Comparison of ENCODE assay signal across 19 cellular contexts in genomic region chr7:103640031-103640779, GRCh38.
DNase-seq lines count a peak whose midpoint lies in the region; ATAC-seq and TF ChIP-seq lines count a peak whose summit lies in the region.
"Had no signal": no experiment of that assay in that cellular context is flagged by ENCODE, and none has a peak within 500 bp of the region (broad histone marks: within the 10 kb centered on the region; RNA-seq: fewer than 3 reads in every experiment).

No MANE protein-coding gene starts in this region.

- H2BK5ac ChIP-seq in mesenchymal stem cell (ENCODE audit: low read depth, low read length, poor library complexity, severe bottlenecking), result no peak overlapping the region

- H3K4me3 ChIP-seq in BJ (ENCODE audit: low read depth, low read length), result no peak overlapping the region
- H3K4me3 ChIP-seq in MG63, result no peak overlapping the region
- no peak overlapping the region for H3K4me3 ChIP-seq in mesenchymal stem cell (ENCODE audit: insufficient read depth in 1 of 2, low read depth in 1 of 2, low read length in 2 of 2)
- H3K4me3 ChIP-seq: BLaER1 treated with 17β-estradiol and CSF1 and Interleukin-3, amounts not matched to agents 10 nM and 100 nM; skin epidermis had no signal

- H2BK12ac ChIP-seq in mesenchymal stem cell (ENCODE audit: low read length in 2 of 2), result no peak overlapping the region

- no peak overlapping the region for H4K91ac ChIP-seq in mesenchymal stem cell (ENCODE audit: low read length)

- H3K9me3 Mint-ChIP-seq in chondrocyte (ENCODE audit: low read depth), result peaks cover 12% of the 10 kb centered on the region
- peaks cover 8% of the 10 kb centered on the region for H3K9me3 Mint-ChIP-seq in WTC11
- H3K9me3 Mint-ChIP-seq: type B pancreatic cell had no signal

- H3K27me3 ChIP-seq in BJ (ENCODE audit: control insufficient read depth, insufficient read depth, low read length) (no peaks in the 10 kb centered on the region), MG63 (no peaks in the 10 kb centered on the region), mesenchymal stem cell (ENCODE audit: control insufficient read depth in 1 of 2, insufficient read depth in 1 of 2, low read length in 2 of 2) (no peaks in the 10 kb centered on the region)
- H3K27me3 ChIP-seq: BLaER1 treated with 17β-estradiol and CSF1 and Interleukin-3, amounts not matched to agents 10 nM and 100 nM had no signal

- H3K4ac ChIP-seq in mesenchymal stem cell (ENCODE audit: low read depth in 1 of 2, low read length in 2 of 2), result no peak overlapping the region

- H3K27ac Mint-ChIP-seq in chondrocyte (ENCODE audit: unreplicated experiment), result peak overlapping the region; percentile 84
- H3K27ac Mint-ChIP-seq in WTC11, result no peak overlapping the region
- H3K27ac Mint-ChIP-seq: activated CD8-positive, alpha-beta T cell treated with anti-CD3 and anti-CD28 coated beads, Interleukin-2, amount 10 ng/mL, durations not matched to agents 7 days and 5 days; activated T-helper 17 cell treated with anti-CD3 and anti-CD28 coated beads, Interleukin-2, amount 50 U/mL, for 72 hours; immature natural killer cell; stimulated activated effector memory CD8-positive, alpha-beta T cell treated with anti-CD3 and anti-CD28 coated beads, Interleukin-12 subunit alpha, Interleukin-12 subunit beta, amount 100 ng/mL, for 72 hours; type B pancreatic cell had no signal

- H4K8ac ChIP-seq in mesenchymal stem cell (ENCODE audit: low read length), result no peak overlapping the region

- no peak overlapping the region for H2BK120ac ChIP-seq in mesenchymal stem cell (ENCODE audit: low read depth, low read length)

- H3K9me3 ChIP-seq in MG63 (no peaks in the 10 kb centered on the region), mesenchymal stem cell (ENCODE audit: control insufficient read depth, low read length) (peaks cover 25% of the 10 kb centered on the region)

- POLR2A ChIA-PET in BJ (lab: Charles Lee) (no interaction called here), WTC11 (lab: Charles Lee) (no interaction called here)

- no peaks in the 10 kb centered on the region for H3K36me3 Mint-ChIP-seq in chondrocyte (ENCODE audit: low read depth)
- H3K36me3 Mint-ChIP-seq in WTC11, result no peaks in the 10 kb centered on the region
- H3K36me3 Mint-ChIP-seq: immature natural killer cell; stimulated activated effector memory CD8-positive, alpha-beta T cell treated with anti-CD3 and anti-CD28 coated beads, Interleukin-12 subunit alpha, Interleukin-12 subunit beta, amount 100 ng/mL, for 72 hours; type B pancreatic cell had no signal

- 29% methylated on average over 1 of the region's 5 CpGs for WGBS in mesenchymal stem cell

- H3K27me3 Mint-ChIP-seq in chondrocyte (ENCODE audit: low read depth) (no peaks in the 10 kb centered on the region), WTC11 (ENCODE audit: low read depth) (no peaks in the 10 kb centered on the region)
- H3K27me3 Mint-ChIP-seq: type B pancreatic cell had no signal

- no peaks in the 10 kb centered on the region for H3K79me1 ChIP-seq in mesenchymal stem cell (replicated peaks; ENCODE audit: low read length, poor library complexity, severe bottlenecking)

- H3K4me3 Mint-ChIP-seq in chondrocyte (ENCODE audit: unreplicated experiment) (no peak overlapping the region), WTC11 (no peak overlapping the region)
- H3K4me3 Mint-ChIP-seq: activated CD8-positive, alpha-beta T cell treated with anti-CD3 and anti-CD28 coated beads, Interleukin-2, amount 10 ng/mL, durations not matched to agents 7 days and 5 days; activated T-helper 17 cell treated with anti-CD3 and anti-CD28 coated beads, Interleukin-2, amount 50 U/mL, for 72 hours; immature natural killer cell; stimulated activated effector memory CD8-positive, alpha-beta T cell treated with anti-CD3 and anti-CD28 coated beads, Interleukin-12 subunit alpha, Interleukin-12 subunit beta, amount 100 ng/mL, for 72 hours; type B pancreatic cell had no signal

- TF ChIP-seq CTCF in BJ (IDR thresholded peaks at IDR 0.05; ENCODE audit: insufficient read depth, low read depth, low read length) (no peak), chondrocyte (IDR thresholded peaks at IDR 0.05) (no peak), WTC11 (IDR thresholded peaks at IDR 0.05) (no peak)

- no peak overlapping the region for H3K18ac ChIP-seq in mesenchymal stem cell (ENCODE audit: low read depth in 1 of 2, low read length in 2 of 2)

- no peak overlapping the region for H3K23ac ChIP-seq in mesenchymal stem cell (ENCODE audit: low read length in 2 of 2)

- no peak overlapping the region for H3K9ac ChIP-seq in mesenchymal stem cell (ENCODE audit: low read length)
- H3K9ac ChIP-seq: BLaER1 treated with 17β-estradiol and CSF1 and Interleukin-3, amounts not matched to agents 10 nM and 100 nM had no signal

- H3K4me1 Mint-ChIP-seq in chondrocyte (ENCODE audit: low read depth) (peaks cover 33% of the 10 kb centered on the region), WTC11 (no peaks in the 10 kb centered on the region)
- H3K4me1 Mint-ChIP-seq: activated T-helper 17 cell treated with anti-CD3 and anti-CD28 coated beads, Interleukin-2, amount 50 U/mL, for 72 hours; immature natural killer cell; stimulated activated effector memory CD8-positive, alpha-beta T cell treated with anti-CD3 and anti-CD28 coated beads, Interleukin-12 subunit alpha, Interleukin-12 subunit beta, amount 100 ng/mL, for 72 hours had no signal

- peaks cover 1% of the 10 kb centered on the region for H3K4me1 ChIP-seq in mesenchymal stem cell (ENCODE audit: control insufficient read depth, insufficient read depth, low read depth, low read length)
- H3K4me1 ChIP-seq: BLaER1 treated with 17β-estradiol and CSF1 and Interleukin-3, amounts not matched to agents 10 nM and 100 nM had no signal

- DNase-seq in BJ (ENCODE audit: low read depth), result peak; percentile 30
- DNase-seq in MG63, result peak; percentile 3
- no peak for DNase-seq in chondrocyte (ENCODE audit: low spot score)
- no peak for DNase-seq in mesenchymal stem cell
- no peak for DNase-seq in T-helper 1 cell
- no peak for DNase-seq in T1000 (lab: John Stamatoyannopoulos, UW)
- DNase-seq in WTC11 (ENCODE audit: low spot score), result no peak
- DNase-seq: activated CD8-positive, alpha-beta T cell treated with anti-CD3 and anti-CD28 coated beads, Interleukin-2, amount 10 ng/mL, durations not matched to agents 7 days and 5 days; aorta; foreskin melanocyte; immature natural killer cell; midbrain; nucleus accumbens had no signal

- H3K27ac ChIP-seq in mesenchymal stem cell (ENCODE audit: low read length, poor library complexity, severe bottlenecking), result peak overlapping the region; percentile 72
- H3K27ac ChIP-seq: BLaER1 treated with 17β-estradiol and CSF1 and Interleukin-3, amounts not matched to agents 10 nM and 100 nM; skin epidermis had no signal

- no peak overlapping the region for H2AFZ ChIP-seq in mesenchymal stem cell (ENCODE audit: low read depth, low read length)

- CTCF ChIA-PET in BJ (lab: Yijun Ruan, JAX) (no interaction called here), WTC11 (lab: Charles Lee) (no interaction called here)

- ATAC-seq in HG03432 (IDR thresholded peaks at IDR 0.05; ENCODE audit: unreplicated experiment) (no peak), WTC11 (no peak)
- ATAC-seq: activated CD8-positive, alpha-beta T cell treated with anti-CD3 and anti-CD28 coated beads, Interleukin-2, amount 10 ng/mL, durations not matched to agents 7 days and 5 days; activated T-helper 17 cell treated with anti-CD3 and anti-CD28 coated beads, Interleukin-2, amount 50 U/mL, for 72 hours; stimulated activated effector memory CD8-positive, alpha-beta T cell treated with anti-CD3 and anti-CD28 coated beads, Interleukin-12 subunit alpha, Interleukin-12 subunit beta, amount 100 ng/mL, for 72 hours had no signal

- H3K36me3 ChIP-seq in BJ (ENCODE audit: control insufficient read depth, insufficient read depth, low read length) (no peaks in the 10 kb centered on the region), MG63 (no peaks in the 10 kb centered on the region; the same call in 1 of the 2 replicates), mesenchymal stem cell (ENCODE audit: control insufficient read depth in 1 of 2, insufficient read depth in 2 of 2, low read depth in 1 of 2, low read length in 2 of 2) (no peaks in the 10 kb centered on the region)
- H3K36me3 ChIP-seq: BLaER1 treated with 17β-estradiol and CSF1 and Interleukin-3, amounts not matched to agents 10 nM and 100 nM had no signal

- no peak overlapping the region for H2AK5ac ChIP-seq in mesenchymal stem cell (ENCODE audit: low read length, severe bottlenecking)

- H2BK15ac ChIP-seq in mesenchymal stem cell (ENCODE audit: low read depth, poor library complexity, severe bottlenecking), result no peak overlapping the region

- H3K4me2 ChIP-seq in mesenchymal stem cell (ENCODE audit: low read length, poor library complexity, severe bottlenecking), result no peak overlapping the region
- H3K4me2 ChIP-seq: BLaER1 treated with 17β-estradiol and CSF1 and Interleukin-3, amounts not matched to agents 10 nM and 100 nM had no signal

- no peak overlapping the region for H3K14ac ChIP-seq in mesenchymal stem cell (ENCODE audit: low read length in 2 of 2)

TF ChIP-seq in WTC11, 78 proteins besides CTCF, POLR2A, EP300 and RAD21 (continues in another document):
- TF ChIP-seq GTF2I (CRISPR knock-in tag; conservative IDR thresholded peaks at IDR 0.05) (no peak), PREB (CRISPR knock-in tag; IDR thresholded peaks at IDR 0.05; ENCODE audit: borderline replicate concordance) (no peak), ZBTB43 (CRISPR knock-in tag; IDR thresholded peaks at IDR 0.05) (no peak)

Comparison
In these comparisons a context has a peak if more than half of its experiments do, and no peak if none do; other contexts are left out.
1. DNase-seq: peak in BJ (single experiment) and MG63 (single experiment); none in chondrocyte (single experiment), mesenchymal stem cell (single experiment), T-helper 1 cell (0 of 5), T1000 (single experiment) and WTC11 (single experiment).